9 cellular contexts compared by ENCODE assay signal in genomic region chr20:24470782-24471582, GRCh38. TPM values are rescaled to one million over a fixed set of nuclear protein-coding genes. Genes with fewer than 3 reads are reported as not detected.
DNase-seq lines count a peak whose midpoint lies in the region; ATAC-seq, FAIRE-seq and TF ChIP-seq lines count a peak whose summit lies in the region.
"Had no signal": no experiment of that assay in that cellular context is flagged by ENCODE, and none has a peak within 500 bp of the region (broad histone marks: within the 10 kb centered on the region; RNA-seq: fewer than 3 reads in every experiment).

No MANE protein-coding gene starts in this region.

- no peak for FAIRE-seq in small intestine (lab: Jason Lieb, UNC)

- H3K79me2 ChIP-seq in MM.1S (ENCODE audit: low read length) (peaks cover 61% of the 10 kb centered on the region), mammary epithelial cell (ENCODE audit: insufficient read depth, low read length) (peaks cover 40% of the 10 kb centered on the region)

- H3K27me3 ChIP-seq in MM.1S (replicated peaks; ENCODE audit: insufficient read depth, low read length) (no peaks in the 10 kb centered on the region), mammary epithelial cell (ENCODE audit: insufficient read depth, low read length) (no peaks in the 10 kb centered on the region), kidney epithelial cell (ENCODE audit: control insufficient read depth, insufficient read depth, low read length) (peaks cover 40% of the 10 kb centered on the region), small intestine (ENCODE audit: control insufficient read depth in 2 of 2, insufficient read depth in 2 of 2, low read length in 2 of 2) (peaks cover 10 to 13% of the 10 kb centered on the region in 2 donors)

- 3% methylated on average over 24 of the region's 56 CpGs for WGBS in mammary epithelial cell (ENCODE audit: low coverage, missing lambda C conversion rate)
- 3 to 6% (median 5%) methylated on average over 56 of the region's 56 CpGs for WGBS in small intestine, 3 donors

- H2AFZ ChIP-seq in MM.1S (ENCODE audit: low read length), result peak overlapping the region; percentile 68
- H2AFZ ChIP-seq in mammary epithelial cell (ENCODE audit: low read depth, low read length), result peak overlapping the region; percentile 69

- DNase-seq in MM.1S, result peak; percentile 42
- DNase-seq in mammary epithelial cell, result peak; percentile 54
- DNase-seq in kidney epithelial cell (ENCODE audit: low read depth), result no peak
- DNase-seq in substantia nigra (lab: John Stamatoyannopoulos, UW), result peak in 28 of 49 donors; percentile 24 to 76 (median 40)
- DNase-seq in small intestine, result no peak
- DNase-seq in NOMO-1 (lab: John Stamatoyannopoulos, UW; ENCODE audit: unreplicated experiment in 2 of 2), result no peak
- DNase-seq: activated T-cell treated with anti-CD3 and anti-CD28 coated beads for 4 hours had no signal

- H3F3A ChIP-seq in MM.1S (ENCODE audit: insufficient read depth, low read length), result peaks cover 11% of the 10 kb centered on the region; the same call in 1 of the 2 replicates

- no peaks in the 10 kb centered on the region for H3K9me2 ChIP-seq in MM.1S (replicated peaks; ENCODE audit: insufficient read depth, low read length)

- H3K27ac ChIP-seq in MM.1S (ENCODE audit: low read length) (peak overlapping the region; percentile 38; the same call in 1 of the 2 replicates), mammary epithelial cell (ENCODE audit: insufficient read depth, low read depth, low read length) (no peak overlapping the region), substantia nigra (ENCODE audit: low read depth, low read length, poor library complexity, severe bottlenecking) (peak overlapping the region; percentile 92), small intestine (ENCODE audit: low read depth in 1 of 2, low read length in 1 of 2) (no peak overlapping the region)

- in situ Hi-C loops in mammary epithelial cell (cut with MboI; ENCODE audit: low sequenced_read_pairs in 2 of 2), result loop anchor here in 1 of 2 donors (10.0 kb wide), 1 partner anchor 64 kb away; no protein-coding TSS in a partner anchor

- dilution Hi-C loops in mammary epithelial cell (cut with HindIII; ENCODE audit: low sequenced_read_pairs), result no loop called here

- no TSS peak for BruUV-seq in mammary epithelial cell (replicated peaks; lab: Mats Ljungman, UMichigan)

- H3K36me3 ChIP-seq in MM.1S (replicated peaks; ENCODE audit: insufficient read depth, low read length) (no peaks in the 10 kb centered on the region), mammary epithelial cell (ENCODE audit: insufficient read depth, low read length) (no peaks in the 10 kb centered on the region), kidney epithelial cell (ENCODE audit: control insufficient read depth, insufficient read depth, low read length) (no peaks in the 10 kb centered on the region), small intestine (ENCODE audit: control insufficient read depth in 2 of 2, insufficient read depth in 2 of 2, low read length in 2 of 2) (no peaks in the 10 kb centered on the region)

- H4K20me1 ChIP-seq in MM.1S (ENCODE audit: insufficient read depth, low read length) (no peaks in the 10 kb centered on the region), mammary epithelial cell (ENCODE audit: insufficient read depth, low read length) (no peaks in the 10 kb centered on the region)

- peak overlapping the region; percentile 87 for H3K9ac ChIP-seq in MM.1S (ENCODE audit: low read length)
- no peak overlapping the region for H3K9ac ChIP-seq in mammary epithelial cell (ENCODE audit: insufficient read depth, low read length)

- no peaks in the 10 kb centered on the region for H3K9me3 ChIP-seq in MM.1S (replicated peaks; ENCODE audit: insufficient read depth, low read length)
- H3K9me3 ChIP-seq in mammary epithelial cell (replicated peaks; ENCODE audit: insufficient read depth, low read length), result no peaks in the 10 kb centered on the region
- no peaks in the 10 kb centered on the region for H3K9me3 ChIP-seq in small intestine (ENCODE audit: control insufficient read depth, low read depth)

- H3K4me2 ChIP-seq in MM.1S (ENCODE audit: low read depth, low read length) (peak overlapping the region; percentile 97), mammary epithelial cell (ENCODE audit: insufficient read depth, low read depth, low read length) (peak overlapping the region; percentile 80)

- H3K4me3 ChIP-seq in MM.1S (ENCODE audit: low read length) (peak overlapping the region; percentile 98), mammary epithelial cell (replicated peaks in 1 of 3; ENCODE audit: insufficient read depth in 1 of 3, low read depth in 2 of 3, low read length in 3 of 3) (peak overlapping the region; percentile 37 to 51 (median 48)), kidney epithelial cell (ENCODE audit: low read depth, low read length) (peak overlapping the region; percentile 38), small intestine (ENCODE audit: low read depth in 1 of 2, low read length in 2 of 2) (no peak overlapping the region)

- CTCF ChIA-PET in mammary epithelial cell (lab: Charles Lee; ENCODE audit: low non-redundant PET), result interaction anchor here (0.5 kb wide), 1 partner anchor 233 kb away, joined by 7 read pairs; no protein-coding TSS in a partner anchor

- intact Hi-C loops in mammary epithelial cell (cut with micrococcal nuclease), result loop anchor here (1.0 to 10.0 kb wide), 7 partner anchors 36 to 446 kb away; no protein-coding TSS in a partner anchor

- TF ChIP-seq CTCF in MM.1S (IDR thresholded peaks at IDR 0.05; ENCODE audit: low read length), result no peak
- no peak for TF ChIP-seq CTCF in mammary epithelial cell (conservative IDR thresholded peaks at IDR 0.05 in 1 of 2, IDR thresholded peaks at IDR 0.05 in 1 of 2; ENCODE audit: extremely low read depth in 1 of 2, insufficient read depth in 1 of 2, low read depth in 1 of 2, low read length in 2 of 2)
- no peak for TF ChIP-seq CTCF in kidney epithelial cell (IDR thresholded peaks at IDR 0.05; ENCODE audit: insufficient read depth, low read length, poor library complexity, severe bottlenecking)

- H3K4me1 ChIP-seq in MM.1S (ENCODE audit: low read length), result peaks cover 32% of the 10 kb centered on the region
- no peaks in the 10 kb centered on the region for H3K4me1 ChIP-seq in mammary epithelial cell (ENCODE audit: insufficient read depth, low read length)
- no peaks in the 10 kb centered on the region for H3K4me1 ChIP-seq in small intestine (ENCODE audit: control insufficient read depth in 2 of 2, insufficient read depth in 1 of 2, low read depth in 1 of 2, low read length in 1 of 2)

- ATAC-seq in HG03175 (IDR thresholded peaks at IDR 0.05; ENCODE audit: unreplicated experiment) (no peak), HG02840 (IDR thresholded peaks at IDR 0.05; ENCODE audit: low FRiP score, unreplicated experiment) (no peak)

RNA-seq across cellular contexts. Expression of gene SYNDIG1, which starts 1.6 kb away (rescaled TPM):
- total RNA-seq in mammary epithelial cell (10 to 100 TPM in 1 of 2 donors, 1 to 10 TPM in 1; 5.7 to 17.5 TPM), kidney epithelial cell (0.41 and 0.67 TPM in 2 replicates)
- polyA plus RNA-seq in mammary epithelial cell (4.0 TPM), small intestine (1 to 10 TPM in 1 of 3 donors, under 1 TPM in 1, not detected in 1; 0.90 to 1.9 TPM)
- polyA minus RNA-seq in mammary epithelial cell, result 8.9 TPM

Comparison
In these comparisons a context has a peak if more than half of its experiments do, and no peak if none do; other contexts are left out.
1. DNase-seq: peak in MM.1S (single experiment), mammary epithelial cell (single experiment) and substantia nigra (28 of 49); none in kidney epithelial cell (single experiment), small intestine (single experiment) and NOMO-1 (0 of 2).
2. H3K27ac ChIP-seq: peak in MM.1S (single experiment) and substantia nigra (single experiment); none in mammary epithelial cell (single experiment) and small intestine (0 of 2).
3. H3K4me3 ChIP-seq: peak in MM.1S (single experiment), mammary epithelial cell (3 of 3) and kidney epithelial cell (single experiment); none in small intestine (0 of 2).